ENCODE assay signal across 1 cellular context in genomic region chr17:69327060-69327831, GRCh38.
TF ChIP-seq lines count a peak whose summit lies in the region.

Gene ABCA5, minus strand, starts transcription at chr17:69327133. Its CDS starts 12,718 bp downstream, at chr17:69314415.

TF ChIP-seq in HEK293, 187 proteins besides CTCF, POLR2A, EP300 and RAD21 (continued from another document and continues in another):
- TF ChIP-seq IKZF3 (tag by site-specific recombination; IDR thresholded peaks at IDR 0.05) (no peak), FEZF1 (tag by site-specific recombination; IDR thresholded peaks at IDR 0.05) (no peak), ZNF133 (tag by site-specific recombination; IDR thresholded peaks at IDR 0.05) (no peak), ZFP3 (tag by site-specific recombination; IDR thresholded peaks at IDR 0.05; ENCODE audit: low read depth) (no peak), ZNF701 (tag by site-specific recombination; IDR thresholded peaks at IDR 0.05) (no peak), ZNF211 (tag by site-specific recombination; IDR thresholded peaks at IDR 0.05; ENCODE audit: low read depth) (no peak), SETDB1 (IDR thresholded peaks at IDR 0.05; ENCODE audit: insufficient read length, low read length) (no peak), ZNF777 (tag by site-specific recombination; IDR thresholded peaks at IDR 0.05; ENCODE audit: borderline replicate concordance) (peak; percentile 79; the same call in 1 of the 2 replicates), ZNF792 (tag by site-specific recombination; IDR thresholded peaks at IDR 0.05) (0 out of 2 replicates have a peak, but pooled peaks have one; percentile 29), ZNF426 (tag by site-specific recombination; IDR thresholded peaks at IDR 0.05) (no peak), ZBTB8A (tag by site-specific recombination; IDR thresholded peaks at IDR 0.05) (no peak), ZNF555 (tag by site-specific recombination; conservative IDR thresholded peaks at IDR 0.05) (no peak), ZNF624 (tag by site-specific recombination; IDR thresholded peaks at IDR 0.05) (no peak), ZNF19 (tag by site-specific recombination; IDR thresholded peaks at IDR 0.05; ENCODE audit: low read depth) (no peak), ZNF768 (tag by site-specific recombination; IDR thresholded peaks at IDR 0.05) (no peak), SP2 (tag by site-specific recombination; IDR thresholded peaks at IDR 0.05) (no peak), ZNF837 (tag by site-specific recombination; IDR thresholded peaks at IDR 0.05) (no peak), ZNF24 (tag by site-specific recombination; IDR thresholded peaks at IDR 0.05) (no peak), ZNF121 (tag by site-specific recombination; IDR thresholded peaks at IDR 0.05) (no peak), ZNF433 (tag by site-specific recombination; IDR thresholded peaks at IDR 0.05; ENCODE audit: low read depth) (no peak), ZNF274 (IDR thresholded peaks at IDR 0.05; ENCODE audit: low read length) (no peak), ZNF274 (tag by site-specific recombination; IDR thresholded peaks at IDR 0.05; ENCODE audit: borderline replicate concordance) (no peak), EGR2 (tag by site-specific recombination; IDR thresholded peaks at IDR 0.05; ENCODE audit: low read depth) (peak; percentile 30), ZNF596 (tag by site-specific recombination; IDR thresholded peaks at IDR 0.05) (no peak), ZSCAN16 (tag by site-specific recombination; IDR thresholded peaks at IDR 0.05) (no peak), WT1 (tag by site-specific recombination; IDR thresholded peaks at IDR 0.05) (no peak), ZXDB (tag by site-specific recombination; IDR thresholded peaks at IDR 0.05) (peak; percentile 74), ZNF169 (tag by site-specific recombination; IDR thresholded peaks at IDR 0.05) (no peak), ZNF341 (tag by site-specific recombination; IDR thresholded peaks at IDR 0.05; ENCODE audit: low read depth) (peak; percentile 9; the same call in 1 of the 2 replicates), ZFP69B (tag by site-specific recombination; IDR thresholded peaks at IDR 0.05) (no peak; the same call in 1 of the 2 replicates), ZNF23 (tag by site-specific recombination; IDR thresholded peaks at IDR 0.05; ENCODE audit: borderline replicate concordance) (no peak), ZNF112 (tag by site-specific recombination; IDR thresholded peaks at IDR 0.05) (no peak), ZNF76 (tag by site-specific recombination; IDR thresholded peaks at IDR 0.05; ENCODE audit: borderline replicate concordance, low read depth) (no peak), YY2 (tag by site-specific recombination; IDR thresholded peaks at IDR 0.05) (no peak; the same call in 1 of the 2 replicates), ZNF335 (tag by site-specific recombination; conservative IDR thresholded peaks at IDR 0.05) (peak; percentile 91), ZNF140 (tag by site-specific recombination; IDR thresholded peaks at IDR 0.05) (no peak), ZSCAN5A (tag by site-specific recombination; IDR thresholded peaks at IDR 0.05) (peak; percentile 40; the same call in 1 of the 2 replicates), ZBTB7A (tag by site-specific recombination; IDR thresholded peaks at IDR 0.05; ENCODE audit: low read depth) (no peak), ZNF10 (tag by site-specific recombination; IDR thresholded peaks at IDR 0.05) (no peak), ZNF549 (tag by site-specific recombination; IDR thresholded peaks at IDR 0.05) (no peak), TSHZ1 (tag by site-specific recombination; IDR thresholded peaks at IDR 0.05; ENCODE audit: borderline replicate concordance) (no peak), GLIS1 (tag by site-specific recombination; IDR thresholded peaks at IDR 0.05) (no peak), KLF7 (tag by site-specific recombination; IDR thresholded peaks at IDR 0.05; ENCODE audit: borderline replicate concordance) (peak; percentile 78; the same call in 1 of the 2 replicates), ZNF394 (tag by site-specific recombination; IDR thresholded peaks at IDR 0.05; ENCODE audit: borderline replicate concordance) (no peak), ZBTB26 (tag by site-specific recombination; optimal IDR thresholded peaks at IDR 0.05) (peak; percentile 83), ZNF677 (tag by site-specific recombination; IDR thresholded peaks at IDR 0.05) (no peak), ZNF664 (tag by site-specific recombination; IDR thresholded peaks at IDR 0.05) (no peak), ZNF621 (tag by site-specific recombination; IDR thresholded peaks at IDR 0.05) (no peak), HOXC10 (CRISPR knock-in tag; IDR thresholded peaks at IDR 0.05) (no peak), KLF17 (tag by site-specific recombination; IDR thresholded peaks at IDR 0.05) (no peak; the same call in 1 of the 2 replicates), HOXD13 (CRISPR knock-in tag; IDR thresholded peaks at IDR 0.05; ENCODE audit: borderline replicate concordance) (no peak)
- TF ChIP-seq, protein P1, sequence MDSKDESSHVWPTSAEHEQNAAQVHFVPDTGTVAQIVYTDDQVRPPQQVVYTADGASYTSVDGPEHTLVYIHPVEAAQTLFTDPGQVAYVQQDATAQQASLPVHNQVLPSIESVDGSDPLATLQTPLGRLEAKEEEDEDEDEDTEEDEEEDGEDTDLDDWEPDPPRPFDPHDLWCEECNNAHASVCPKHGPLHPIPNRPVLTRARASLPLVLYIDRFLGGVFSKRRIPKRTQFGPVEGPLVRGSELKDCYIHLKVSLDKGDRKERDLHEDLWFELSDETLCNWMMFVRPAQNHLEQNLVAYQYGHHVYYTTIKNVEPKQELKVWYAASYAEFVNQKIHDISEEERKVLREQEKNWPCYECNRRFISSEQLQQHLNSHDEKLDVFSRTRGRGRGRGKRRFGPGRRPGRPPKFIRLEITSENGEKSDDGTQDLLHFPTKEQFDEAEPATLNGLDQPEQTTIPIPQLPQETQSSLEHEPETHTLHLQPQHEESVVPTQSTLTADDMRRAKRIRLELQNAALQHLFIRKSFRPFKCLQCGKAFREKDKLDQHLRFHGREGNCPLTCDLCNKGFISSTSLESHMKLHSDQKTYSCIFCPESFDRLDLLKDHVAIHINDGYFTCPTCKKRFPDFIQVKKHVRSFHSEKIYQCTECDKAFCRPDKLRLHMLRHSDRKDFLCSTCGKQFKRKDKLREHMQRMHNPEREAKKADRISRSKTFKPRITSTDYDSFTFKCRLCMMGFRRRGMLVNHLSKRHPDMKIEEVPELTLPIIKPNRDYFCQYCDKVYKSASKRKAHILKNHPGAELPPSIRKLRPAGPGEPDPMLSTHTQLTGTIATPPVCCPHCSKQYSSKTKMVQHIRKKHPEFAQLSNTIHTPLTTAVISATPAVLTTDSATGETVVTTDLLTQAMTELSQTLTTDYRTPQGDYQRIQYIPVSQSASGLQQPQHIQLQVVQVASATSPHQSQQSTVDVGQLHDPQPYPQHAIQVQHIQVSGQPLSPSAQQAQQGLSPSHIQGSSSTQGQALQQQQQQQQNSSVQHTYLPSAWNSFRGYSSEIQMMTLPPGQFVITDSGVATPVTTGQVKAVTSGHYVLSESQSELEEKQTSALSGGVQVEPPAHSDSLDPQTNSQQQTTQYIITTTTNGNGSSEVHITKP (tag by site-specific recombination; IDR thresholded peaks at IDR 0.05) = no peak
- TF ChIP-seq, protein P2, sequence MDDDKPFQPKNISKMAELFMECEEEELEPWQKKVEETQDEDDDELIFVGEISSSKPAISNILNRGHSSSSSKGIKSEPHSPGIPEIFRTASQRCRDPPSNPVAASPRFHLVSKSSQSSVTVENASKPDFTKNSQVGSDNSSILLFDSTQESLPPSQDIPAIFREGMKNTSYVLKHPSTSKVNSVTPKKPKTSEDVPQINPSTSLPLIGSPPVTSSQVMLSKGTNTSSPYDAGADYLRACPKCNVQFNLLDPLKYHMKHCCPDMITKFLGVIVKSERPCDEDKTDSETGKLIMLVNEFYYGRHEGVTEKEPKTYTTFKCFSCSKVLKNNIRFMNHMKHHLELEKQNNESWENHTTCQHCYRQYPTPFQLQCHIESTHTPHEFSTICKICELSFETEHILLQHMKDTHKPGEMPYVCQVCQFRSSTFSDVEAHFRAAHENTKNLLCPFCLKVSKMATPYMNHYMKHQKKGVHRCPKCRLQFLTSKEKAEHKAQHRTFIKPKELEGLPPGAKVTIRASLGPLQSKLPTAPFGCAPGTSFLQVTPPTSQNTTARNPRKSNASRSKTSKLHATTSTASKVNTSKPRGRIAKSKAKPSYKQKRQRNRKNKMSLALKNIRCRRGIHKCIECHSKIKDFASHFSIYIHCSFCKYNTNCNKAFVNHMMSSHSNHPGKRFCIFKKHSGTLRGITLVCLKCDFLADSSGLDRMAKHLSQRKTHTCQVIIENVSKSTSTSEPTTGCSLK (tag by site-specific recombination; IDR thresholded peaks at IDR 0.05) = no peak
- TF ChIP-seq, protein P3, sequence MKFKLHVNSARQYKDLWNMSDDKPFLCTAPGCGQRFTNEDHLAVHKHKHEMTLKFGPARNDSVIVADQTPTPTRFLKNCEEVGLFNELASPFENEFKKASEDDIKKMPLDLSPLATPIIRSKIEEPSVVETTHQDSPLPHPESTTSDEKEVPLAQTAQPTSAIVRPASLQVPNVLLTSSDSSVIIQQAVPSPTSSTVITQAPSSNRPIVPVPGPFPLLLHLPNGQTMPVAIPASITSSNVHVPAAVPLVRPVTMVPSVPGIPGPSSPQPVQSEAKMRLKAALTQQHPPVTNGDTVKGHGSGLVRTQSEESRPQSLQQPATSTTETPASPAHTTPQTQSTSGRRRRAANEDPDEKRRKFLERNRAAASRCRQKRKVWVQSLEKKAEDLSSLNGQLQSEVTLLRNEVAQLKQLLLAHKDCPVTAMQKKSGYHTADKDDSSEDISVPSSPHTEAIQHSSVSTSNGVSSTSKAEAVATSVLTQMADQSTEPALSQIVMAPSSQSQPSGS (tag by site-specific recombination; IDR thresholded peaks at IDR 0.05; ENCODE audit: low read depth) = no peak
- TF ChIP-seq, protein P4, sequence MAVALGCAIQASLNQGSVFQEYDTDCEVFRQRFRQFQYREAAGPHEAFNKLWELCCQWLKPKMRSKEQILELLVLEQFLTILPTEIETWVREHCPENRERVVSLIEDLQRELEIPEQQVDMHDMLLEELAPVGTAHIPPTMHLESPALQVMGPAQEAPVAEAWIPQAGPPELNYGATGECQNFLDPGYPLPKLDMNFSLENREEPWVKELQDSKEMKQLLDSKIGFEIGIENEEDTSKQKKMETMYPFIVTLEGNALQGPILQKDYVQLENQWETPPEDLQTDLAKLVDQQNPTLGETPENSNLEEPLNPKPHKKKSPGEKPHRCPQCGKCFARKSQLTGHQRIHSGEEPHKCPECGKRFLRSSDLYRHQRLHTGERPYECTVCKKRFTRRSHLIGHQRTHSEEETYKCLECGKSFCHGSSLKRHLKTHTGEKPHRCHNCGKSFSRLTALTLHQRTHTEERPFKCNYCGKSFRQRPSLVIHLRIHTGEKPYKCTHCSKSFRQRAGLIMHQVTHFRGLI (tag by site-specific recombination; IDR thresholded peaks at IDR 0.05) = no peak
